Comparison of ENCODE assay signal across 19 cellular contexts in the genomic region with DNA sequence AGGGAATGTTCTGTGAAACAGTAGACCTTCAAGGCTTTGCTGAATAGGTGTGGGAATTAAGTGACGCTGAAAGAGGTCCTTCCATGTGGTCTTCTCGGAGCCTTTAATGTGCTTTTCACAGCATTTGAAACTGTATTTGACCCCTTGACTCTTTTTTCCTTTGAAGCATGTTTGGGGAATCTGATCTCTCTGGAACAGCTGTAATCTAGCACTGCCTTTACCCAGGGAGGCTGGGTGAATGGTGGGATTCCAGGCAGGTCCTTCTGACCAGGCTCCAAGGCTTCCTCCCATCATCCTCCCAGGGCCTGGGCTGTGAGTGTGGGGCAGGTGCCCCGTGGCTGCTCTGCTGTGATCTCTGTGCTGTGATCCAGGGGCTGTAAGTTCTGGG. TPM values are rescaled to one million over a fixed set of nuclear protein-coding genes. Genes with fewer than 3 reads are reported as not detected.
DNase-seq lines count a peak whose midpoint lies in the region; ATAC-seq and TF ChIP-seq lines count a peak whose summit lies in the region.
"Had no signal": no experiment of that assay in that cellular context is flagged by ENCODE, and none has a peak within 500 bp of the region (broad histone marks: within the 10 kb centered on the region; RNA-seq: fewer than 3 reads in every experiment).

No MANE protein-coding gene starts in this region.

- H3K27ac ChIP-seq in mesendoderm (ENCODE audit: low read depth, low read length), result no peak overlapping the region
- H3K27ac ChIP-seq in WERI-Rb-1, result no peak overlapping the region
- H3K27ac ChIP-seq: hepatocyte, prostate gland had no signal

- no peak overlapping the region for H2AK5ac ChIP-seq in mesendoderm (ENCODE audit: low read length)

- H3K18ac ChIP-seq in mesendoderm (ENCODE audit: low read length), result peak overlapping the region; percentile 9

- H3K36me3 ChIP-seq in mesendoderm (ENCODE audit: control insufficient read depth, insufficient read depth, low read length), result no peaks in the 10 kb centered on the region
- no peaks in the 10 kb centered on the region for H3K36me3 ChIP-seq in WERI-Rb-1
- H3K36me3 ChIP-seq: prostate gland had no signal

- no peaks in the 10 kb centered on the region for H3K27me3 Mint-ChIP-seq in activated CD8-positive, alpha-beta T cell treated with anti-CD3 and anti-CD28 coated beads, Interleukin-2, amount 10 ng/mL, durations not matched to agents 7 days and 5 days (ENCODE audit: low read depth)
- H3K27me3 Mint-ChIP-seq in stimulated activated memory B cell treated with anti-CD40 and anti-IgM and Interleukin-4, amounts not matched to agents 10 μg/mL and 1 μg/mL and 100 μg/mL, for 72 hours, result no peaks in the 10 kb centered on the region
- H3K27me3 Mint-ChIP-seq: dendritic cell treated with granulocyte-macrophage colony-stimulating factor and Interleukin-4, amounts not matched to agents 40 ng/mL and 50 ng/mL, for 4 days had no signal

- CTCF ChIA-PET in activated CD8-positive, alpha-beta T cell treated with anti-CD3 and anti-CD28 coated beads, Interleukin-2, amount 10 ng/mL, durations not matched to agents 7 days and 5 days (lab: Charles Lee), result interaction anchor here (1.3 to 15.9 kb wide), 6 partner anchors 9 to 53 kb away, joined by 5 to 265 read pairs (median 14); a partner anchor contains a TSS

- H3K27ac Mint-ChIP-seq in activated CD8-positive, alpha-beta T cell treated with anti-CD3 and anti-CD28 coated beads, Interleukin-2, amount 10 ng/mL, durations not matched to agents 7 days and 5 days, result peak overlapping the region; percentile 98
- H3K27ac Mint-ChIP-seq in stimulated activated memory B cell treated with anti-CD40 and anti-IgM and Interleukin-4, amounts not matched to agents 10 μg/mL and 1 μg/mL and 100 μg/mL, for 72 hours, result peak overlapping the region; percentile 84
- H3K27ac Mint-ChIP-seq: dendritic cell treated with granulocyte-macrophage colony-stimulating factor and Interleukin-4, amounts not matched to agents 40 ng/mL and 50 ng/mL, for 4 days had no signal

- peaks cover 76% of the 10 kb centered on the region for H3K4me1 Mint-ChIP-seq in activated CD8-positive, alpha-beta T cell treated with anti-CD3 and anti-CD28 coated beads, Interleukin-2, amount 10 ng/mL, durations not matched to agents 7 days and 5 days (ENCODE audit: low read depth)
- peaks cover 24% of the 10 kb centered on the region for H3K4me1 Mint-ChIP-seq in stimulated activated memory B cell treated with anti-CD40 and anti-IgM and Interleukin-4, amounts not matched to agents 10 μg/mL and 1 μg/mL and 100 μg/mL, for 72 hours

- no CpG with 5 or more reads among the region's 3 CpGs for WGBS in mesendoderm (ENCODE audit: extremely low coverage, insufficient coverage, low lambda C conversion rate)

- H3K79me2 ChIP-seq in mesendoderm (ENCODE audit: control insufficient read depth, insufficient read depth, low read length), result no peaks in the 10 kb centered on the region
- H3K79me2 ChIP-seq: hepatocyte had no signal

- no peak overlapping the region for H3K9ac ChIP-seq in mesendoderm (ENCODE audit: low read length)

- POLR2A ChIA-PET in activated CD8-positive, alpha-beta T cell treated with anti-CD3 and anti-CD28 coated beads, Interleukin-2, amount 10 ng/mL, durations not matched to agents 7 days and 5 days (lab: Charles Lee), result interaction anchor here (0.7 to 2.7 kb wide), 7 partner anchors 9 to 57 kb away, joined by 3 to 19 read pairs (median 3); no protein-coding TSS in a partner anchor

- H3K4ac ChIP-seq in mesendoderm (ENCODE audit: low read depth, low read length), result no peak overlapping the region

- H3K56ac ChIP-seq in mesendoderm (ENCODE audit: low read length), result peak overlapping the region; percentile 30

- H2BK120ac ChIP-seq in mesendoderm (ENCODE audit: low read depth, low read length), result no peak overlapping the region

- H3K27me3 ChIP-seq in mesendoderm (ENCODE audit: insufficient read depth, low read length, poor library complexity) (no peaks in the 10 kb centered on the region), WERI-Rb-1 (ENCODE audit: insufficient read depth, low read depth, severe bottlenecking) (no peaks in the 10 kb centered on the region)
- H3K27me3 ChIP-seq: hepatocyte had no signal

- peaks cover 2% of the 10 kb centered on the region for H3K4me1 ChIP-seq in mesendoderm (ENCODE audit: control insufficient read depth, low read depth, low read length)
- H3K4me1 ChIP-seq: prostate gland had no signal

- no peak overlapping the region for H4K5ac ChIP-seq in mesendoderm (ENCODE audit: low read length)

- no peak overlapping the region for H3K4me3 ChIP-seq in mesendoderm (ENCODE audit: low read length)
- no peak overlapping the region for H3K4me3 ChIP-seq in WERI-Rb-1 (ENCODE audit: low read depth, low read length)
- H3K4me3 ChIP-seq: hepatocyte, mucosa of descending colon, prostate gland had no signal

- ATAC-seq in left cardiac atrium (no peak), Right ventricle myocardium inferior (no peak)
- no peak for ATAC-seq in activated CD8-positive, alpha-beta T cell treated with anti-CD3 and anti-CD28 coated beads, Interleukin-2, amount 10 ng/mL, durations not matched to agents 7 days and 5 days
- no peak for ATAC-seq in stimulated activated memory B cell treated with anti-CD40 and anti-IgM and Interleukin-4, amounts not matched to agents 10 μg/mL and 1 μg/mL and 100 μg/mL, for 72 hours

- H3K79me1 ChIP-seq in mesendoderm (ENCODE audit: low read length), result no peaks in the 10 kb centered on the region

- no peaks in the 10 kb centered on the region for H3K9me3 Mint-ChIP-seq in activated CD8-positive, alpha-beta T cell treated with anti-CD3 and anti-CD28 coated beads, Interleukin-2, amount 10 ng/mL, durations not matched to agents 7 days and 5 days (ENCODE audit: insufficient read depth)
- peaks cover 4% of the 10 kb centered on the region for H3K9me3 Mint-ChIP-seq in stimulated activated memory B cell treated with anti-CD40 and anti-IgM and Interleukin-4, amounts not matched to agents 10 μg/mL and 1 μg/mL and 100 μg/mL, for 72 hours
- H3K9me3 Mint-ChIP-seq: brain; dendritic cell treated with granulocyte-macrophage colony-stimulating factor and Interleukin-4, amounts not matched to agents 40 ng/mL and 50 ng/mL, for 4 days had no signal

- no peak overlapping the region for H3K23ac ChIP-seq in mesendoderm (ENCODE audit: low read length)

- peaks cover 78% of the 10 kb centered on the region for H3K36me3 Mint-ChIP-seq in activated CD8-positive, alpha-beta T cell treated with anti-CD3 and anti-CD28 coated beads, Interleukin-2, amount 10 ng/mL, durations not matched to agents 7 days and 5 days (ENCODE audit: low read depth)
- H3K36me3 Mint-ChIP-seq in stimulated activated memory B cell treated with anti-CD40 and anti-IgM and Interleukin-4, amounts not matched to agents 10 μg/mL and 1 μg/mL and 100 μg/mL, for 72 hours, result no peaks in the 10 kb centered on the region
- H3K36me3 Mint-ChIP-seq: brain had no signal

- H3K4me3 Mint-ChIP-seq in activated CD8-positive, alpha-beta T cell treated with anti-CD3 and anti-CD28 coated beads, Interleukin-2, amount 10 ng/mL, durations not matched to agents 7 days and 5 days, result peak overlapping the region; percentile 93
- H3K4me3 Mint-ChIP-seq in stimulated activated memory B cell treated with anti-CD40 and anti-IgM and Interleukin-4, amounts not matched to agents 10 μg/mL and 1 μg/mL and 100 μg/mL, for 72 hours, result no peak overlapping the region
- H3K4me3 Mint-ChIP-seq: brain; dendritic cell treated with granulocyte-macrophage colony-stimulating factor and Interleukin-4, amounts not matched to agents 40 ng/mL and 50 ng/mL, for 4 days had no signal

- H3K9me3 ChIP-seq in WERI-Rb-1 (ENCODE audit: severe bottlenecking), result no peaks in the 10 kb centered on the region
- H3K9me3 ChIP-seq: mucosa of descending colon, prostate gland had no signal

- intact Hi-C loops in left cardiac atrium (cut with DNase I), result loop anchor here in 1 of 2 donors (10.0 kb wide), 1 partner anchor 667 kb away; no protein-coding TSS in a partner anchor
- intact Hi-C loops in Right ventricle myocardium inferior (cut with DNase I), result no loop called here

- TF ChIP-seq CTCF in WERI-Rb-1 (IDR thresholded peaks at IDR 0.05; ENCODE audit: low read depth, low read length), result no peak

- H2BK15ac ChIP-seq in mesendoderm (replicated peaks; ENCODE audit: low read depth), result no peak overlapping the region

- no peak overlapping the region for H3K4me2 ChIP-seq in mesendoderm (ENCODE audit: low read length)
- H3K4me2 ChIP-seq: hepatocyte had no signal

- no peak overlapping the region for H4K8ac ChIP-seq in mesendoderm (ENCODE audit: low read depth, low read length)

- DNase-seq in left cardiac atrium, result peak; percentile 6
- DNase-seq in Right ventricle myocardium inferior (ENCODE audit: missing footprints), result no peak
- no peak for DNase-seq in activated CD8-positive, alpha-beta T cell treated with anti-CD3 and anti-CD28 coated beads, Interleukin-2, amount 10 ng/mL, durations not matched to agents 7 days and 5 days
- DNase-seq in mesendoderm, result no peak
- no peak for DNase-seq in NCI-H345 (lab: John Stamatoyannopoulos, UW)
- DNase-seq in WERI-Rb-1, result no peak
- DNase-seq in NCI-H146 treated with DMSO at 0.1 percent for 48 hours (lab: John Stamatoyannopoulos, UW; ENCODE audit: unreplicated experiment), result no peak
- DNase-seq: DMS153; HCEC 1CT; kidney glomerular epithelial cell; stimulated activated CD4-positive, alpha-beta T cell treated with anti-CD3 and anti-CD28 coated beads, Interleukin-15, amount 100 ng/mL, for 24 hours; substantia nigra; SW 1271 had no signal

- H2BK5ac ChIP-seq in mesendoderm (ENCODE audit: low read length), result no peak overlapping the region

RNA-seq across cellular contexts. Expression of a gene that starts 4.2 kb away (rescaled TPM):
- total RNA-seq in left cardiac atrium, result 1 to 10 TPM; 1.6 to 2.6 TPM
- 1.6 TPM for total RNA-seq in Right ventricle myocardium inferior
- 100 to 1,000 TPM; 268 to 297 TPM for total RNA-seq in activated CD8-positive, alpha-beta T cell treated with anti-CD3 and anti-CD28 coated beads, Interleukin-2, amount 10 ng/mL, durations not matched to agents 7 days and 5 days
- 0.46 TPM for polyA plus RNA-seq in mesendoderm (2013, experiment 1 of 2)
- 0.63 TPM for polyA plus RNA-seq in mesendoderm (2013, experiment 2 of 2)

RNA-seq across cellular contexts. Expression of a gene that starts 48.1 kb away (rescaled TPM):
- 1 to 10 TPM; 2.7 to 3.9 TPM for total RNA-seq in left cardiac atrium
- 1.1 TPM for total RNA-seq in Right ventricle myocardium inferior
- total RNA-seq in activated CD8-positive, alpha-beta T cell treated with anti-CD3 and anti-CD28 coated beads, Interleukin-2, amount 10 ng/mL, durations not matched to agents 7 days and 5 days, result 1 to 10 TPM; 4.0 to 5.5 TPM
- polyA plus RNA-seq in mesendoderm (2013, experiment 1 of 2), result 1.7 TPM
- 1.7 TPM for polyA plus RNA-seq in mesendoderm (2013, experiment 2 of 2)

RNA-seq across cellular contexts. Expression of a gene that starts 53.8 kb away (rescaled TPM):
- total RNA-seq in left cardiac atrium (10 to 100 TPM; 51.0 to 65.3 TPM), Right ventricle myocardium inferior (60.3 TPM)
- 10 to 100 TPM; 73.2 to 74.3 TPM for total RNA-seq in activated CD8-positive, alpha-beta T cell treated with anti-CD3 and anti-CD28 coated beads, Interleukin-2, amount 10 ng/mL, durations not matched to agents 7 days and 5 days
- polyA plus RNA-seq in mesendoderm (2013, experiment 1 of 2), result 16.6 TPM
- 16.7 TPM for polyA plus RNA-seq in mesendoderm (2013, experiment 2 of 2)

Comparison
In these comparisons a context has a peak if more than half of its experiments do, and no peak if none do; other contexts are left out.
1. RNA of a gene that starts 4.2 kb away (total RNA-seq): 268 to 297 TPM in activated CD8-positive, alpha-beta T cell treated with anti-CD3 and anti-CD28 coated beads, Interleukin-2, amount 10 ng/mL, durations not matched to agents 7 days and 5 days; 1.6 to 2.6 TPM in left cardiac atrium and 1.6 TPM in Right ventricle myocardium inferior (single experiment); every median in the first group is over 10 times any median in the second.